Comparison of ENCODE assay signal across 8 cellular contexts in genomic region chr5:139638090-139638735, GRCh38. TPM values are rescaled to one million over a fixed set of nuclear protein-coding genes. Genes with fewer than 3 reads are reported as not detected.
DNase-seq lines count a peak whose midpoint lies in the region; ATAC-seq and TF ChIP-seq lines count a peak whose summit lies in the region.

No MANE protein-coding gene starts in this region.

- peaks cover 22% of the 10 kb centered on the region for H3K4me1 ChIP-seq in effector memory CD4-positive, alpha-beta T cell (ENCODE audit: control insufficient read depth, insufficient read depth, low read length, poor library complexity, severe bottlenecking)

- peak overlapping the region; percentile 84 to 91 for H3K27ac ChIP-seq in coronary artery
- H3K27ac ChIP-seq in effector memory CD4-positive, alpha-beta T cell (ENCODE audit: insufficient read depth, low read length, poor library complexity, severe bottlenecking) = no peak overlapping the region

- H3K4me3 ChIP-seq in coronary artery = peak overlapping the region; percentile 74
- no peak overlapping the region for H3K4me3 ChIP-seq in effector memory CD4-positive, alpha-beta T cell (ENCODE audit: insufficient read depth, low read depth, low read length, poor library complexity, severe bottlenecking)

- H3K9me3 Mint-ChIP-seq in stimulated activated memory B cell treated with anti-CD40 and anti-IgM and Interleukin-4, amounts not matched to agents 10 μg/mL and 1 μg/mL and 100 μg/mL, for 72 hours = no peaks in the 10 kb centered on the region

- H3K27me3 Mint-ChIP-seq in stimulated activated memory B cell treated with anti-CD40 and anti-IgM and Interleukin-4, amounts not matched to agents 10 μg/mL and 1 μg/mL and 100 μg/mL, for 72 hours = no peaks in the 10 kb centered on the region

- no peaks in the 10 kb centered on the region for H3K36me3 ChIP-seq in effector memory CD4-positive, alpha-beta T cell (ENCODE audit: control insufficient read depth, insufficient read depth, low read length)

- peaks cover 94% of the 10 kb centered on the region for H3K4me1 Mint-ChIP-seq in stimulated activated memory B cell treated with anti-CD40 and anti-IgM and Interleukin-4, amounts not matched to agents 10 μg/mL and 1 μg/mL and 100 μg/mL, for 72 hours

- DNase-seq in DMS79 (lab: John Stamatoyannopoulos, UW) (peak; percentile 77), H4 (ENCODE audit: low spot score) (peak; percentile 48), NCI-H774 (lab: John Stamatoyannopoulos, UW) (peak; percentile 41), coronary artery (ENCODE audit: low spot score) (peak; percentile 92), left lobe of liver (ENCODE audit: low spot score) (peak; percentile 95), NCI-H1048 (lab: John Stamatoyannopoulos, UW) (no peak)
- DNase-seq in effector memory CD4-positive, alpha-beta T cell = no peak

- H3K27ac Mint-ChIP-seq in stimulated activated memory B cell treated with anti-CD40 and anti-IgM and Interleukin-4, amounts not matched to agents 10 μg/mL and 1 μg/mL and 100 μg/mL, for 72 hours = peak overlapping the region; percentile 96

- peak; percentile 71 for ATAC-seq in left lobe of liver
- ATAC-seq in stimulated activated memory B cell treated with anti-CD40 and anti-IgM and Interleukin-4, amounts not matched to agents 10 μg/mL and 1 μg/mL and 100 μg/mL, for 72 hours = peak; percentile 63

- H3K9me3 ChIP-seq in effector memory CD4-positive, alpha-beta T cell (ENCODE audit: control insufficient read depth, low read length) = no peaks in the 10 kb centered on the region

- no peaks in the 10 kb centered on the region for H3K27me3 ChIP-seq in effector memory CD4-positive, alpha-beta T cell (replicated peaks; ENCODE audit: control insufficient read depth, insufficient read depth, low read length, poor library complexity, severe bottlenecking)

- no peaks in the 10 kb centered on the region for H3K36me3 Mint-ChIP-seq in stimulated activated memory B cell treated with anti-CD40 and anti-IgM and Interleukin-4, amounts not matched to agents 10 μg/mL and 1 μg/mL and 100 μg/mL, for 72 hours

- peak overlapping the region; percentile 90 for H3K4me3 Mint-ChIP-seq in stimulated activated memory B cell treated with anti-CD40 and anti-IgM and Interleukin-4, amounts not matched to agents 10 μg/mL and 1 μg/mL and 100 μg/mL, for 72 hours

- TF ChIP-seq CTCF in coronary artery (IDR thresholded peaks at IDR 0.05) = no peak

RNA-seq across cellular contexts. Expression of gene CXXC5, which starts 9.9 kb away (rescaled TPM):
- 46.9 and 55.1 TPM in 2 replicates for total RNA-seq in H4 (2014; rRNA removed; shearing (Covaris generic))
- 64.0 TPM for total RNA-seq in left lobe of liver

Comparison
In these comparisons a context has a peak if more than half of its experiments do, and no peak if none do; other contexts are left out.
1. DNase-seq: peak in DMS79 (single experiment), H4 (single experiment), NCI-H774 (single experiment), coronary artery (single experiment) and left lobe of liver (single experiment); none in effector memory CD4-positive, alpha-beta T cell (0 of 3) and NCI-H1048 (single experiment).